8 cellular contexts compared by ENCODE assay signal in genomic region chr13:113493315-113493951, GRCh38. TPM values are rescaled to one million over a fixed set of nuclear protein-coding genes. Genes with fewer than 3 reads are reported as not detected.
DNase-seq lines count a peak whose midpoint lies in the region; ATAC-seq, FAIRE-seq and TF ChIP-seq lines count a peak whose summit lies in the region.

No MANE protein-coding gene starts in this region.

- intact Hi-C loops in activated B cell treated with CpG ODN at 0.5 μM for 24 hours (cut with micrococcal nuclease), result loop anchor here (5.0 kb wide), 2 partner anchors 101 to 619 kb away; no protein-coding TSS in a partner anchor

- H3K27ac Mint-ChIP-seq in activated B cell treated with CpG ODN at 0.5 μM for 24 hours, result peak overlapping the region; percentile 75
- no peak overlapping the region for H3K27ac Mint-ChIP-seq in stimulated activated naive CD8-positive, alpha-beta T cell treated with anti-CD3 and anti-CD28 coated beads, Interleukin-15, Interleukin-2, amounts not matched to agents 100 ng/mL and 50 ng/mL, for 24 hours

- H3K4me3 ChIP-seq in A549, result peak overlapping the region; percentile 33; the same call in 2 of the 3 replicates

- TF ChIP-seq CTCF in A549 (IDR thresholded peaks at IDR 0.05) (no peak), GM10266 (IDR thresholded peaks at IDR 0.05; ENCODE audit: control insufficient read depth, insufficient read depth, low read depth, missing control alignments) (no peak), activated B cell treated with CpG ODN at 0.5 μM for 24 hours (IDR thresholded peaks at IDR 0.05) (no peak)

- H3K4me2 ChIP-seq in A549, result peak overlapping the region; percentile 90

- no peak for TF ChIP-seq RAD21 in A549 (conservative IDR thresholded peaks at IDR 0.05 in 1 of 2, IDR thresholded peaks at IDR 0.05 in 1 of 2)

- no peak for TF ChIP-seq POLR2A in A549 (IDR thresholded peaks at IDR 0.05; ENCODE audit: low read length)

- H3K9me3 ChIP-seq in A549, result no peaks in the 10 kb centered on the region

- peaks cover 37% of the 10 kb centered on the region for H3K4me1 ChIP-seq in A549

- WGBS in A549 (ENCODE audit: missing lambda C conversion rate), result under 1% methylated on average over 5 of the region's 5 CpGs

- TF ChIP-seq EP300 in A549 (IDR thresholded peaks at IDR 0.05), result no peak

- H3K27ac ChIP-seq in A549, result peak overlapping the region; percentile 65 to 98

- H3K4me3 Mint-ChIP-seq in activated B cell treated with CpG ODN at 0.5 μM for 24 hours, result peak overlapping the region; percentile 56
- H3K4me3 Mint-ChIP-seq in stimulated activated naive CD8-positive, alpha-beta T cell treated with anti-CD3 and anti-CD28 coated beads, Interleukin-15, Interleukin-2, amounts not matched to agents 100 ng/mL and 50 ng/mL, for 24 hours, result peak overlapping the region; percentile 28

- ATAC-seq in A549 (peak in 1 of 2 experiments; percentile 40; a peak in 3 of 6 replicates), activated B cell treated with CpG ODN at 0.5 μM for 24 hours (ENCODE audit: low read depth) (no peak), HG02759 (IDR thresholded peaks at IDR 0.05; ENCODE audit: unreplicated experiment) (no peak), HG02623 (IDR thresholded peaks at IDR 0.05; ENCODE audit: unreplicated experiment) (no peak)

- H3K9me3 Mint-ChIP-seq in activated B cell treated with CpG ODN at 0.5 μM for 24 hours, result no peaks in the 10 kb centered on the region
- no peaks in the 10 kb centered on the region for H3K9me3 Mint-ChIP-seq in stimulated activated naive CD8-positive, alpha-beta T cell treated with anti-CD3 and anti-CD28 coated beads, Interleukin-15, Interleukin-2, amounts not matched to agents 100 ng/mL and 50 ng/mL, for 24 hours

- H3K4me1 Mint-ChIP-seq in activated B cell treated with CpG ODN at 0.5 μM for 24 hours, result peaks cover 42% of the 10 kb centered on the region
- peaks cover 55% of the 10 kb centered on the region for H3K4me1 Mint-ChIP-seq in stimulated activated naive CD8-positive, alpha-beta T cell treated with anti-CD3 and anti-CD28 coated beads, Interleukin-15, Interleukin-2, amounts not matched to agents 100 ng/mL and 50 ng/mL, for 24 hours (ENCODE audit: low read depth)

- no peaks in the 10 kb centered on the region for H3K27me3 Mint-ChIP-seq in activated B cell treated with CpG ODN at 0.5 μM for 24 hours
- H3K27me3 Mint-ChIP-seq in stimulated activated naive CD8-positive, alpha-beta T cell treated with anti-CD3 and anti-CD28 coated beads, Interleukin-15, Interleukin-2, amounts not matched to agents 100 ng/mL and 50 ng/mL, for 24 hours, result no peaks in the 10 kb centered on the region

- CTCF ChIA-PET in A549 (lab: Yijun Ruan, JAX), result interaction anchor here (0.8 kb wide), 1 partner anchor 35 kb away, joined by 3 read pairs; no protein-coding TSS in a partner anchor
- CTCF ChIA-PET in activated B cell treated with CpG ODN at 0.5 μM for 24 hours (lab: Charles Lee), result no interaction called here

- peak; percentile 67 to 87 for DNase-seq in A549 (ENCODE audit: low read depth in 1 of 2, low spot score in 1 of 2)
- peak; percentile 63 for DNase-seq in GM10266 (ENCODE audit: extremely low spot score)
- DNase-seq in Kasumi-1 (lab: John Stamatoyannopoulos, UW), result peak; percentile 33 to 46
- no peak for DNase-seq in activated B cell treated with CpG ODN at 0.5 μM for 24 hours
- DNase-seq in glomerular endothelial cell (ENCODE audit: extremely low read depth, low read depth, low spot score), result peak; percentile 90

- POLR2A ChIA-PET in A549 (lab: Yijun Ruan, JAX) (interaction anchor here (0.6 to 1.5 kb wide), 2 partner anchors 30 to 788 kb away, joined by 3 to 4 read pairs; partner anchors contain the start of gene UPF3A), activated B cell treated with CpG ODN at 0.5 μM for 24 hours (lab: Charles Lee) (interaction anchor here (0.6 kb wide), 1 partner anchor 195 kb away, joined by 4 read pairs; no protein-coding TSS in a partner anchor)

- no peak for FAIRE-seq in A549 (lab: Jason Lieb, UNC)

- H3K36me3 Mint-ChIP-seq in activated B cell treated with CpG ODN at 0.5 μM for 24 hours (ENCODE audit: low read depth), result peaks cover 37% of the 10 kb centered on the region
- peaks cover 29% of the 10 kb centered on the region for H3K36me3 Mint-ChIP-seq in stimulated activated naive CD8-positive, alpha-beta T cell treated with anti-CD3 and anti-CD28 coated beads, Interleukin-15, Interleukin-2, amounts not matched to agents 100 ng/mL and 50 ng/mL, for 24 hours (ENCODE audit: low read depth)

TF ChIP-seq in A549, 52 proteins besides CTCF, POLR2A, EP300 and RAD21 (continues in another document):
- TF ChIP-seq EHF (CRISPR knock-in tag; IDR thresholded peaks at IDR 0.05), result no peak
- no peak for TF ChIP-seq ZC3H11A (IDR thresholded peaks at IDR 0.05)
- TF ChIP-seq TP53 (CRISPR knock-in tag; IDR thresholded peaks at IDR 0.05), result no peak
- no peak for TF ChIP-seq NR3C1 (IDR thresholded peaks at IDR 0.05)
- peak; percentile 49 to 55; a peak in 1 of 5 replicates for TF ChIP-seq JUN (IDR thresholded peaks at IDR 0.05)
- no peak for TF ChIP-seq CHD4 (IDR thresholded peaks at IDR 0.05; ENCODE audit: borderline replicate concordance)
- no peak for TF ChIP-seq POLR2AphosphoS2 (conservative IDR thresholded peaks at IDR 0.05; ENCODE audit: low read length)
- no peak for TF ChIP-seq CHD2 (IDR thresholded peaks at IDR 0.05; ENCODE audit: low read length, partially characterized antibody)
- no peak for TF ChIP-seq HMGXB4 (CRISPR knock-in tag; IDR thresholded peaks at IDR 0.05; ENCODE audit: borderline replicate concordance)
- TF ChIP-seq JUNB (IDR thresholded peaks at IDR 0.05), result peak; percentile 90
- peak; percentile 88 for TF ChIP-seq MAX (IDR thresholded peaks at IDR 0.05)
- TF ChIP-seq BHLHE40 (IDR thresholded peaks at IDR 0.05; ENCODE audit: low read depth, low read length), result no peak
- TF ChIP-seq FOSL2 (IDR thresholded peaks at IDR 0.05), result peak; percentile 87
- TF ChIP-seq FOSL2 (CRISPR knock-in tag; IDR thresholded peaks at IDR 0.05), result peak; percentile 99
- no peak for TF ChIP-seq REST (IDR thresholded peaks at IDR 0.05)
- no peak for TF ChIP-seq ZSCAN20 (CRISPR knock-in tag; IDR thresholded peaks at IDR 0.05)
- no peak for TF ChIP-seq HDAC2 (IDR thresholded peaks at IDR 0.05)

RNA-seq across cellular contexts. Expression of gene DCUN1D2, which starts 2.9 kb away (rescaled TPM):
- polyA plus RNA-seq in A549 (2011; rRNA removed) (8.4 and 9.5 TPM in 2 replicates), A549 (2017; fragmentation: RNase III; extraction: RNeasy Plus Mini Kit Qiagen cat#74134 plus additional on column Dnase treatment) (7.8 to 8.6 TPM (median 8.3 TPM) in 3 replicates)
- polyA plus RNA-seq in A549 (2012; cell fraction: cytosol; rRNA removed), result 7.5 and 8.0 TPM in 2 replicates
- 23.5 and 28.6 TPM in 2 replicates for polyA plus RNA-seq in A549 (2012; cell fraction: nucleus; rRNA removed)
- 4.6 and 6.6 TPM in 2 replicates for polyA minus RNA-seq in A549 (2011; rRNA and poly(A)+ RNA removed)
- total RNA-seq in activated B cell treated with CpG ODN at 0.5 μM for 24 hours (19.8 and 26.2 TPM in 2 replicates), glomerular endothelial cell (4.4 and 15.1 TPM in 2 replicates)

RNA-seq across cellular contexts. Expression of gene ADPRHL1, which starts 40.1 kb away (rescaled TPM):
- 11.0 and 11.4 TPM in 2 replicates for polyA plus RNA-seq in A549 (2011; rRNA removed)
- 10.6 and 12.6 TPM in 2 replicates for polyA plus RNA-seq in A549 (2012; cell fraction: cytosol; rRNA removed)
- 7.4 and 7.8 TPM in 2 replicates for polyA plus RNA-seq in A549 (2012; cell fraction: nucleus; rRNA removed)
- polyA plus RNA-seq in A549 (2017; fragmentation: RNase III; extraction: RNeasy Plus Mini Kit Qiagen cat#74134 plus additional on column Dnase treatment), result 11.1 to 12.2 TPM (median 11.4 TPM) in 3 replicates
- 6.1 and 10.0 TPM in 2 replicates for polyA minus RNA-seq in A549 (2011; rRNA and poly(A)+ RNA removed)
- 0.84 and 0.93 TPM in 2 replicates for total RNA-seq in activated B cell treated with CpG ODN at 0.5 μM for 24 hours
- 1.1 and 1.3 TPM in 2 replicates for total RNA-seq in glomerular endothelial cell
